Comparison of ENCODE assay signal across 22 cellular contexts in the genomic region with DNA sequence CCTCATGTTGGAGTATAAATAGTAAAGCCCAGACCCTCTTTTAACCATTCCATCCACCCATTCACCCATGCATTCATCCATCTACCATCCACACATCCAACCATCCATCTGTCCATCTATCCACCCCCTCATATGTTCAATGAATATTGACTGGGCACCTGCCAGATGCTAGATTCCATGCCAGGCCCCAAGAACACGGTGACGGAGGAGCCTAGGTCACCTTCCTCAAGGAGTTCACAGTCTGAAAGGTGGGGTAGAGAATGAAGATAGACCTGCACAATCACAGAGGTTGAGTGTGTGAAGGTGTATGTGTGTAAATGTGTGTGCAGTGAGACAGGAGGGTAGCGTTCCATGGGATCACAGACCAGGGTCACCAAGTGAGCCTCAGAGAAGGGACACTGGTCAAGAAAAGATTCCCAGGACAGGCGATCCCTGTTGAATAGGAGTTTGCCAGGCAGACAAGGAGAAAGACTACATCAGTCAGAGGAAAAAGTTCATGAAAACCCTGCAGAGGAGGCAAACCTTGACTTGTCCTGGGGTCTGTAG.
DNase-seq lines count a peak whose midpoint lies in the region; FAIRE-seq and TF ChIP-seq lines count a peak whose summit lies in the region.
"Had no signal": no experiment of that assay in that cellular context is flagged by ENCODE, and none has a peak within 500 bp of the region (broad histone marks: within the 10 kb centered on the region; RNA-seq: fewer than 3 reads in every experiment).

No MANE protein-coding gene starts in this region.

- TF ChIP-seq CTCF in coronary artery (IDR thresholded peaks at IDR 0.05): no peak

- DNase-seq in HTR-8/SVneo (ENCODE audit: insufficient read length, low spot score) (no peak), coronary artery (ENCODE audit: low spot score) (peak; percentile 4), islet precursor cell (peak; percentile 21), DMS53 (lab: John Stamatoyannopoulos, UW) (no peak), NCI-H2081 treated with DMSO at 0.1 percent for 48 hours (lab: John Stamatoyannopoulos, UW) (no peak), NCI-H748 treated with DMSO at 0.1 percent for 48 hours (lab: John Stamatoyannopoulos, UW) (no peak)
- DNase-seq: 8988T; ACHN; AML-193; BE2C; CD4-positive, alpha-beta T cell; CD8-positive, alpha-beta memory T cell; DMS 273 treated with DMSO at 0.1 percent for 48 hours; DMS79 treated with DMSO at 0.1 percent for 48 hours; GOT3; HFFc6 had no signal

- H3K4me3 ChIP-seq in coronary artery: no peak overlapping the region
- H3K4me3 ChIP-seq: A549; BLaER1 treated with 17β-estradiol and CSF1 and Interleukin-3, amounts not matched to agents 10 nM and 100 nM; HAP-1 had no signal

- no peak overlapping the region for H3K27ac ChIP-seq in coronary artery
- H3K27ac ChIP-seq: A549; BLaER1 treated with 17β-estradiol and CSF1 and Interleukin-3, amounts not matched to agents 10 nM and 100 nM had no signal

- FAIRE-seq in HTR-8/SVneo (lab: Jason Lieb, UNC): peak; percentile 66
- FAIRE-seq: A549, D721Med, GM12892, H54 had no signal

Comparison
In these comparisons a context has a peak if more than half of its experiments do, and no peak if none do; other contexts are left out.
1. DNase-seq: peak in coronary artery (single experiment) and islet precursor cell (single experiment); none in HTR-8/SVneo (single experiment), DMS53 (single experiment), NCI-H2081 treated with DMSO at 0.1 percent for 48 hours (single experiment) and NCI-H748 treated with DMSO at 0.1 percent for 48 hours (single experiment).